37 cellular contexts compared by ENCODE assay signal in genomic region chr16:503150-504071, GRCh38. TPM values are rescaled to one million over a fixed set of nuclear protein-coding genes. Genes with fewer than 3 reads are reported as not detected.
DNase-seq lines count a peak whose midpoint lies in the region; ATAC-seq, FAIRE-seq and TF ChIP-seq lines count a peak whose summit lies in the region.
"Had no signal": no experiment of that assay in that cellular context is flagged by ENCODE, and none has a peak within 500 bp of the region (broad histone marks: within the 10 kb centered on the region; RNA-seq: fewer than 3 reads in every experiment).

No MANE protein-coding gene starts in this region.

- no peak for TF ChIP-seq EP300 in A549 (IDR thresholded peaks at IDR 0.05)

- no peaks in the 10 kb centered on the region for H3K27me3 ChIP-seq in hepatocyte
- H3K27me3 ChIP-seq: ascending aorta, BE2C, neutrophil had no signal

- TF ChIP-seq CTCF in A549 (IDR thresholded peaks at IDR 0.05) (no peak), hepatocyte (IDR thresholded peaks at IDR 0.05; ENCODE audit: poor library complexity) (no peak), progenitor cell of endocrine pancreas (IDR thresholded peaks at IDR 0.05; ENCODE audit: unreplicated experiment) (no peak)

- no peak for FAIRE-seq in A549 (lab: Jason Lieb, UNC)
- FAIRE-seq: colon, GM12878, urothelium cell line had no signal

- 88% methylated on average over 22 of the region's 23 CpGs for WGBS in A549 (ENCODE audit: missing lambda C conversion rate)
- WGBS in hepatocyte (ENCODE audit: low lambda C conversion rate, missing lambda C conversion rate), result 91% methylated on average over 23 of the region's 23 CpGs

- no peaks in the 10 kb centered on the region for H3K27me3 Mint-ChIP-seq in progenitor cell of endocrine pancreas
- no peaks in the 10 kb centered on the region for H3K27me3 Mint-ChIP-seq in activated CD4-positive, alpha-beta memory T cell treated with anti-CD3 and anti-CD28 coated beads, Interleukin-2, amount 10 ng/mL, durations not matched to agents 7 days and 5 days
- H3K27me3 Mint-ChIP-seq: activated CD4-positive, alpha-beta T cell treated with anti-CD3 and anti-CD28 coated beads, Interleukin-2, amount 10 ng/mL, durations not matched to agents 24 days and 14 days; activated naive CD8-positive, alpha-beta T cell treated with anti-CD3 and anti-CD28 coated beads, Interleukin-2, amount 10 ng/mL, durations not matched to agents 7 days and 5 days; naive B cell; stimulated activated naive B cell treated with anti-CD40 and anti-IgM and Interleukin-4, amounts not matched to agents 10 μg/mL and 1 μg/mL and 100 μg/mL, for 72 hours had no signal

- no peak for DNase-seq in A549 (ENCODE audit: low read depth in 1 of 2, low spot score in 1 of 2)
- DNase-seq in MV-4-11 (lab: John Stamatoyannopoulos, UW), result peak; percentile 25
- no peak for DNase-seq in hepatocyte (ENCODE audit: low spot score)
- DNase-seq in progenitor cell of endocrine pancreas (ENCODE audit: low spot score, unreplicated experiment), result no peak
- DNase-seq in activated T-cell treated with anti-CD3 and anti-CD28 coated beads, Interleukin-2, amount 50 U/mL, for 1 hour, result no peak
- no peak for DNase-seq in stimulated activated naive CD4-positive, alpha-beta T cell treated with Interleukin-2 at 50 U/mL for 16 hours (lab: John Stamatoyannopoulos, UW)
- no peak for DNase-seq in activated CD4-positive, alpha-beta memory T cell treated with anti-CD3 and anti-CD28 coated beads, Interleukin-2, amount 10 ng/mL, durations not matched to agents 7 days and 5 days
- DNase-seq: ACHN; activated CD4-positive, alpha-beta T cell treated with anti-CD3 and anti-CD28 coated beads, Interleukin-2, amount 10 ng/mL, durations not matched to agents 24 days and 14 days; activated effector memory CD4-positive, alpha-beta T cell treated with anti-CD3 and anti-CD28 coated beads, Interleukin-2, amount 50 U/mL, for 16 hours; activated naive CD8-positive, alpha-beta T cell treated with anti-CD3 and anti-CD28 coated beads, Interleukin-2, amount 10 ng/mL, durations not matched to agents 7 days and 5 days; BE2C; effector CD8-positive, alpha-beta T cell; immature natural killer cell; IMR-90; mesendoderm; naive B cell; NCI-H1694; NCI-H446; NCI-H748 treated with DMSO at 0.1 percent for 48 hours; RPMI8226; stimulated activated naive B cell treated with anti-CD40 and anti-IgM and Interleukin-4, amounts not matched to agents 10 μg/mL and 1 μg/mL and 100 μg/mL, for 72 hours; T-helper 1 cell had no signal

- H3K4me1 ChIP-seq in A549 (peaks cover 8% of the 10 kb centered on the region), hepatocyte (ENCODE audit: insufficient read depth) (peaks cover 11% of the 10 kb centered on the region)
- H3K4me1 ChIP-seq: ascending aorta, BE2C, prostate gland had no signal

- no peak for TF ChIP-seq RAD21 in A549 (conservative IDR thresholded peaks at IDR 0.05 in 1 of 2, IDR thresholded peaks at IDR 0.05 in 1 of 2)

- no peak overlapping the region for H2AFZ ChIP-seq in hepatocyte

- H3K4me3 ChIP-seq in A549, result no peak overlapping the region
- no peak overlapping the region for H3K4me3 ChIP-seq in hepatocyte
- H3K4me3 ChIP-seq: ascending aorta, GM12878, prostate gland had no signal

- ATAC-seq in A549 (peak; percentile 16 to 32; a peak in 3 of 6 replicates), HG03354 (IDR thresholded peaks at IDR 0.05; ENCODE audit: poor library complexity, severe bottlenecking, unreplicated experiment) (no peak)
- ATAC-seq: GM12878; stimulated activated naive B cell treated with anti-CD40 and anti-IgM and Interleukin-4, amounts not matched to agents 10 μg/mL and 1 μg/mL and 100 μg/mL, for 72 hours; WTC11 had no signal

- POLR2A ChIA-PET in A549 (lab: Yijun Ruan, JAX), result no interaction called here
- POLR2A ChIA-PET in activated CD4-positive, alpha-beta memory T cell treated with anti-CD3 and anti-CD28 coated beads, Interleukin-2, amount 10 ng/mL, durations not matched to agents 7 days and 5 days (lab: Charles Lee), result no interaction called here

- no peak for TF ChIP-seq POLR2A in A549 (IDR thresholded peaks at IDR 0.05; ENCODE audit: low read length)

- H3K4me1 Mint-ChIP-seq in progenitor cell of endocrine pancreas (ENCODE audit: low read depth), result no peaks in the 10 kb centered on the region
- H3K4me1 Mint-ChIP-seq in activated CD4-positive, alpha-beta memory T cell treated with anti-CD3 and anti-CD28 coated beads, Interleukin-2, amount 10 ng/mL, durations not matched to agents 7 days and 5 days, result no peaks in the 10 kb centered on the region
- H3K4me1 Mint-ChIP-seq: activated CD4-positive, alpha-beta T cell treated with anti-CD3 and anti-CD28 coated beads, Interleukin-2, amount 10 ng/mL, durations not matched to agents 24 days and 14 days; activated naive CD8-positive, alpha-beta T cell treated with anti-CD3 and anti-CD28 coated beads, Interleukin-2, amount 10 ng/mL, durations not matched to agents 7 days and 5 days; naive B cell had no signal

- H3K27ac ChIP-seq in A549, result no peak overlapping the region
- H3K27ac ChIP-seq in hepatocyte, result peak overlapping the region; percentile 96
- H3K27ac ChIP-seq: ascending aorta, epithelial cell of prostate, neutrophil had no signal

- no peak overlapping the region for H3K4me2 ChIP-seq in A549
- peak overlapping the region; percentile 71 for H3K4me2 ChIP-seq in hepatocyte

- no peaks in the 10 kb centered on the region for H4K20me1 ChIP-seq in hepatocyte (ENCODE audit: insufficient read depth, poor library complexity, severe bottlenecking)

- peaks cover 4% of the 10 kb centered on the region for H3K36me3 Mint-ChIP-seq in progenitor cell of endocrine pancreas (ENCODE audit: insufficient read depth)
- H3K36me3 Mint-ChIP-seq in activated CD4-positive, alpha-beta memory T cell treated with anti-CD3 and anti-CD28 coated beads, Interleukin-2, amount 10 ng/mL, durations not matched to agents 7 days and 5 days (ENCODE audit: low read depth), result no peaks in the 10 kb centered on the region
- H3K36me3 Mint-ChIP-seq: activated naive CD8-positive, alpha-beta T cell treated with anti-CD3 and anti-CD28 coated beads, Interleukin-2, amount 10 ng/mL, durations not matched to agents 7 days and 5 days; naive B cell had no signal

- H3K27ac Mint-ChIP-seq in progenitor cell of endocrine pancreas, result peak overlapping the region; percentile 62
- H3K27ac Mint-ChIP-seq in activated CD4-positive, alpha-beta memory T cell treated with anti-CD3 and anti-CD28 coated beads, Interleukin-2, amount 10 ng/mL, durations not matched to agents 7 days and 5 days, result no peak overlapping the region
- H3K27ac Mint-ChIP-seq: activated CD4-positive, alpha-beta T cell treated with anti-CD3 and anti-CD28 coated beads, Interleukin-2, amount 10 ng/mL, durations not matched to agents 24 days and 14 days; activated naive CD8-positive, alpha-beta T cell treated with anti-CD3 and anti-CD28 coated beads, Interleukin-2, amount 10 ng/mL, durations not matched to agents 7 days and 5 days; immature natural killer cell; naive B cell had no signal

- no peaks in the 10 kb centered on the region for H3K36me3 ChIP-seq in hepatocyte (replicated peaks; ENCODE audit: insufficient read depth, low read depth)
- H3K36me3 ChIP-seq: BE2C, prostate gland had no signal

- no peak overlapping the region for H3K4me3 Mint-ChIP-seq in progenitor cell of endocrine pancreas (ENCODE audit: low read depth)
- no peak overlapping the region for H3K4me3 Mint-ChIP-seq in activated CD4-positive, alpha-beta memory T cell treated with anti-CD3 and anti-CD28 coated beads, Interleukin-2, amount 10 ng/mL, durations not matched to agents 7 days and 5 days
- H3K4me3 Mint-ChIP-seq: activated CD4-positive, alpha-beta T cell treated with anti-CD3 and anti-CD28 coated beads, Interleukin-2, amount 10 ng/mL, durations not matched to agents 24 days and 14 days; activated naive CD8-positive, alpha-beta T cell treated with anti-CD3 and anti-CD28 coated beads, Interleukin-2, amount 10 ng/mL, durations not matched to agents 7 days and 5 days; immature natural killer cell; naive B cell; stimulated activated naive B cell treated with anti-CD40 and anti-IgM and Interleukin-4, amounts not matched to agents 10 μg/mL and 1 μg/mL and 100 μg/mL, for 72 hours; WTC11 had no signal

- no peaks in the 10 kb centered on the region for H3K9me2 ChIP-seq in hepatocyte (replicated peaks; ENCODE audit: insufficient read depth)

- H3K9me3 ChIP-seq in A549 (no peaks in the 10 kb centered on the region), hepatocyte (ENCODE audit: low read depth) (no peaks in the 10 kb centered on the region)
- H3K9me3 ChIP-seq: ascending aorta, BE2C, neutrophil, prostate gland had no signal

- H3K79me2 ChIP-seq in hepatocyte, result peaks cover 6% of the 10 kb centered on the region

- CTCF ChIA-PET in A549 (lab: Yijun Ruan, JAX), result no interaction called here
- CTCF ChIA-PET in activated CD4-positive, alpha-beta memory T cell treated with anti-CD3 and anti-CD28 coated beads, Interleukin-2, amount 10 ng/mL, durations not matched to agents 7 days and 5 days (lab: Charles Lee), result no interaction called here

- H3K9me3 Mint-ChIP-seq in progenitor cell of endocrine pancreas (ENCODE audit: low read depth), result no peaks in the 10 kb centered on the region
- H3K9me3 Mint-ChIP-seq in activated CD4-positive, alpha-beta memory T cell treated with anti-CD3 and anti-CD28 coated beads, Interleukin-2, amount 10 ng/mL, durations not matched to agents 7 days and 5 days, result no peaks in the 10 kb centered on the region
- H3K9me3 Mint-ChIP-seq: activated CD4-positive, alpha-beta T cell treated with anti-CD3 and anti-CD28 coated beads, Interleukin-2, amount 10 ng/mL, durations not matched to agents 24 days and 14 days; activated naive CD8-positive, alpha-beta T cell treated with anti-CD3 and anti-CD28 coated beads, Interleukin-2, amount 10 ng/mL, durations not matched to agents 7 days and 5 days; immature natural killer cell; naive B cell; stimulated activated naive B cell treated with anti-CD40 and anti-IgM and Interleukin-4, amounts not matched to agents 10 μg/mL and 1 μg/mL and 100 μg/mL, for 72 hours; WTC11 had no signal

RNA-seq across cellular contexts. Expression of gene CAPN15, which starts 24.1 kb away (rescaled TPM):
- 10.0 and 11.4 TPM in 2 replicates for polyA plus RNA-seq in A549 (2011; rRNA removed)
- polyA plus RNA-seq in A549 (2012; cell fraction: cytosol; rRNA removed), result 46.5 and 72.3 TPM in 2 replicates
- 132 and 252 TPM in 2 replicates for polyA plus RNA-seq in A549 (2012; cell fraction: nucleus; rRNA removed)
- polyA plus RNA-seq in A549 (2017; fragmentation: RNase III; extraction: RNeasy Plus Mini Kit Qiagen cat#74134 plus additional on column Dnase treatment), result 31.3 to 33.9 TPM (median 33.3 TPM) in 3 replicates
- 8.6 and 13.1 TPM in 2 replicates for polyA minus RNA-seq in A549 (2011; rRNA and poly(A)+ RNA removed)
- total RNA-seq in hepatocyte, result 41.7 and 51.0 TPM in 2 replicates
- polyA plus RNA-seq in hepatocyte, result 42.7 and 47.9 TPM in 2 replicates
- 53.9 and 57.4 TPM in 2 replicates for total RNA-seq in progenitor cell of endocrine pancreas
- 10 to 100 TPM; 91.7 to 93.4 TPM for total RNA-seq in activated CD4-positive, alpha-beta memory T cell treated with anti-CD3 and anti-CD28 coated beads, Interleukin-2, amount 10 ng/mL, durations not matched to agents 7 days and 5 days

RNA-seq across cellular contexts. Expression of gene PRR35, which starts 56.8 kb away (rescaled TPM):
- 0.04 TPM in 1 of 2 replicates, not detected in the other for polyA plus RNA-seq in A549 (2011; rRNA removed)
- polyA plus RNA-seq in A549 (2012; cell fraction: cytosol; rRNA removed), result 0.05 and 0.17 TPM in 2 replicates
- 0.11 and 0.22 TPM in 2 replicates for polyA plus RNA-seq in A549 (2012; cell fraction: nucleus; rRNA removed)
- polyA plus RNA-seq in A549 (2017; fragmentation: RNase III; extraction: RNeasy Plus Mini Kit Qiagen cat#74134 plus additional on column Dnase treatment), result 0.04 to 0.10 TPM (median 0.04 TPM) in 3 replicates
- polyA minus RNA-seq in A549 (2011; rRNA and poly(A)+ RNA removed), result not detected in 2 replicates
- total RNA-seq in hepatocyte, result not detected in 2 replicates
- not detected in 2 replicates for polyA plus RNA-seq in hepatocyte
- not detected in 2 replicates for total RNA-seq in progenitor cell of endocrine pancreas
- not detected for total RNA-seq in activated CD4-positive, alpha-beta memory T cell treated with anti-CD3 and anti-CD28 coated beads, Interleukin-2, amount 10 ng/mL, durations not matched to agents 7 days and 5 days
- total RNA-seq: activated CD4-positive, alpha-beta T cell treated with anti-CD3 and anti-CD28 coated beads, Interleukin-2, amount 10 ng/mL, durations not matched to agents 24 days and 14 days; activated CD8-positive, alpha-beta memory T cell treated with anti-CD3 and anti-CD28 coated beads for 36 hours; activated naive CD8-positive, alpha-beta T cell treated with anti-CD3 and anti-CD28 coated beads, Interleukin-2, amount 10 ng/mL, durations not matched to agents 7 days and 5 days; ascending aorta; glomerular endothelial cell; GM12878; H4; IMR-90; left colon; temporal lobe had no signal
- polyA plus RNA-seq: GM12878, immature natural killer cell, IMR-90 had no signal
